In genomic region chr13:46321494-46322225, GRCh38 we compare ENCODE assay signal across 8 cellular contexts.
DNase-seq lines count a peak whose midpoint lies in the region; ATAC-seq lines count a peak whose summit lies in the region.

No MANE protein-coding gene starts in this region.

- DNase-seq in CD1c-positive myeloid dendritic cell (ENCODE audit: extremely low spot score): peak; percentile 81
- DNase-seq in NCI-H82 (lab: John Stamatoyannopoulos, UW): peak; percentile 88
- peak; percentile 76 for DNase-seq in activated CD4-positive, alpha-beta memory T cell treated with anti-CD3 and anti-CD28 coated beads, Interleukin-2, amount 10 ng/mL, durations not matched to agents 7 days and 5 days
- peak; percentile 55 for DNase-seq in effector CD4-positive, alpha-beta T cell
- peak; percentile 63 for DNase-seq in midbrain (lab: John Stamatoyannopoulos, UW)
- DNase-seq in stimulated activated CD8-positive, alpha-beta memory T cell treated with anti-CD3 and anti-CD28 coated beads, Interleukin-7, amount 100 ng/mL, for 1 hour (ENCODE audit: low read depth in 2 of 2): peak; percentile 35 to 49
- DNase-seq in NCI-H2171 treated with DMSO at 0.1 percent for 48 hours (lab: John Stamatoyannopoulos, UW): no peak

- no peaks in the 10 kb centered on the region for H3K36me3 Mint-ChIP-seq in activated CD4-positive, alpha-beta memory T cell treated with anti-CD3 and anti-CD28 coated beads, Interleukin-2, amount 10 ng/mL, durations not matched to agents 7 days and 5 days (ENCODE audit: low read depth)

- peak; percentile 64 for ATAC-seq in GM21786 (IDR thresholded peaks at IDR 0.05; ENCODE audit: unreplicated experiment)

- POLR2A ChIA-PET in activated CD4-positive, alpha-beta memory T cell treated with anti-CD3 and anti-CD28 coated beads, Interleukin-2, amount 10 ng/mL, durations not matched to agents 7 days and 5 days (lab: Charles Lee): interaction anchor here (1.1 to 1.7 kb wide), 3 partner anchors 26 to 269 kb away, joined by 3 to 12 read pairs (median 5); partner anchors contain the start of gene ZC3H13

- H3K27ac Mint-ChIP-seq in activated CD4-positive, alpha-beta memory T cell treated with anti-CD3 and anti-CD28 coated beads, Interleukin-2, amount 10 ng/mL, durations not matched to agents 7 days and 5 days: peak overlapping the region; percentile 34

- H3K4me1 Mint-ChIP-seq in activated CD4-positive, alpha-beta memory T cell treated with anti-CD3 and anti-CD28 coated beads, Interleukin-2, amount 10 ng/mL, durations not matched to agents 7 days and 5 days: peaks cover 15% of the 10 kb centered on the region

- CTCF ChIA-PET in activated CD4-positive, alpha-beta memory T cell treated with anti-CD3 and anti-CD28 coated beads, Interleukin-2, amount 10 ng/mL, durations not matched to agents 7 days and 5 days (lab: Charles Lee): interaction anchor here (0.6 to 1.8 kb wide), 29 partner anchors 8 to 812 kb away, joined by 3 to 19 read pairs (median 3); partner anchors contain the start of genes LCP1 and LRRC63

- H3K27me3 Mint-ChIP-seq in activated CD4-positive, alpha-beta memory T cell treated with anti-CD3 and anti-CD28 coated beads, Interleukin-2, amount 10 ng/mL, durations not matched to agents 7 days and 5 days: no peaks in the 10 kb centered on the region

- peak overlapping the region; percentile 46 for H3K4me3 Mint-ChIP-seq in activated CD4-positive, alpha-beta memory T cell treated with anti-CD3 and anti-CD28 coated beads, Interleukin-2, amount 10 ng/mL, durations not matched to agents 7 days and 5 days

- H3K9me3 Mint-ChIP-seq in activated CD4-positive, alpha-beta memory T cell treated with anti-CD3 and anti-CD28 coated beads, Interleukin-2, amount 10 ng/mL, durations not matched to agents 7 days and 5 days: no peaks in the 10 kb centered on the region
